6 cellular contexts compared by ENCODE assay signal in genomic region chrX:120066169-120066568, GRCh38. TPM values are rescaled to one million over a fixed set of nuclear protein-coding genes. Genes with fewer than 3 reads are reported as not detected.
"Had no signal": no experiment of that assay in that cellular context is flagged by ENCODE, and none has a peak within 500 bp of the region (broad histone marks: within the 10 kb centered on the region; RNA-seq: fewer than 3 reads in every experiment).

No MANE protein-coding gene starts in this region.

RNA-seq across cellular contexts. Expression of gene RHOXF2B, which starts 11.3 kb away (rescaled TPM):
- total RNA-seq: M059J, PC-3, Peyer's patch, Right ventricle myocardium superior, SJSA1 had no signal
- polyA plus RNA-seq: SK-N-SH had no signal

RNA-seq across cellular contexts. Expression of gene RHOXF1, which starts 49.5 kb away (rescaled TPM):
- total RNA-seq: M059J, PC-3, Right ventricle myocardium superior, SJSA1 had no signal
